In the genomic region with DNA sequence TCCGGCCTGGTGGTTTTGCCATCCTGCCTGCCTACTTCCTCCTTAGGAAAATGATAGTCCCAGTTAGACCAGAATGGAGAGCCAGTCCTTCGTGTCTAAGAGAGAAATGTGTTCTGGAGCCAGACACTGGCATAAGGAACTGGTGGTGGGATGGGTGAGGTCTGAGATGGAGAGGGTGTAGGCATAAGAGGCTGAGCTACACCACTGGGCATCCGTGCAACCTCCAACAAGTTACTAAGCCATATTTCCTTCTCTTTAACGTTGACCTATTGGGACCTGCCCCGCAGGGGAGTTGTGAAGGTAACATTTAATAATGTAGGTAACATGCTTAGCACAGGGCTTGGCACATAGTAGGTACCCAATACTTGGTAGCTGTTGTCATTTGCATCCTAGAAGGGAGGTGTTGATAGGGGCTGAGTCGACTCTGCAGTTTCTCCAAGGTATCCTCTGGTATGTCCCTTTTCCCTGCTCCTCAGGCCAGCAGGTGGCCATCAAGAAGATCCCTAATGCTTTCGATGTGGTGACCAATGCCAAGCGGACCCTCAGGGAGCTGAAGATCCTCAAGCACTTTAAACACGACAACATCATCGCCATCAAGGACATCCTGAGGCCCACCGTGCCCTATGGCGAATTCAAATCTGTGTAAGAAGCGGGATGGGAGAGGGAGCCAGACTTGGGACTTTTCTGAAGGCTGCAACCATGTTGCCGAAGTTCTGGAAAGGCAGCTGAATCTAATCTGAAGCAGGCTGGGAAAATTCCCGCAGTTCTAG, we compare ENCODE assay signal across 9 cellular contexts. TPM values are rescaled to one million over a fixed set of nuclear protein-coding genes. Genes with fewer than 3 reads are reported as not detected.
DNase-seq lines count a peak whose midpoint lies in the region; ATAC-seq and TF ChIP-seq lines count a peak whose summit lies in the region.
"Had no signal": no experiment of that assay in that cellular context is flagged by ENCODE, and none has a peak within 500 bp of the region (broad histone marks: within the 10 kb centered on the region; RNA-seq: fewer than 3 reads in every experiment).

No MANE protein-coding gene starts in this region.

- peaks cover 11% of the 10 kb centered on the region for H3K4me1 Mint-ChIP-seq in activated T-cell treated with anti-CD3 and anti-CD28 coated beads, Interleukin-2, amount 50 U/mL, for 4 hours (ENCODE audit: low read depth)

- H3K36me3 Mint-ChIP-seq in activated T-cell treated with anti-CD3 and anti-CD28 coated beads, Interleukin-2, amount 50 U/mL, for 4 hours (ENCODE audit: insufficient read depth), result peaks cover 18% of the 10 kb centered on the region

- in situ Hi-C loops in astrocyte of the spinal cord (cut with HindIII; ENCODE audit: low sequenced_read_pairs) (no loop called here), transverse colon (cut with MboI; ENCODE audit: low pct_ligation_motif_present in 1 of 4, low pct_unique_long_range_greater_than_20kb in 1 of 4, low sequenced_read_pairs in 3 of 4) (no loop called here)

- intact Hi-C loops in lower lobe of right lung (cut with DNase I), result no loop called here
- intact Hi-C loops in transverse colon (cut with DNase I; ENCODE audit: low total_unique reads), result no loop called here

- no peaks in the 10 kb centered on the region for H3K27me3 ChIP-seq in lower lobe of right lung (ENCODE audit: low read depth)
- no peaks in the 10 kb centered on the region for H3K27me3 ChIP-seq in transverse colon

- DNase-seq in activated T-cell treated with anti-CD3 and anti-CD28 coated beads, Interleukin-2, amount 50 U/mL, for 4 hours, result no peak
- DNase-seq in activated T-cell treated with anti-CD3 and anti-CD28 coated beads, Interleukin-2, amount 50 U/mL, for 1 hour, result no peak
- DNase-seq in astrocyte of the spinal cord (ENCODE audit: low read depth, low spot score), result no peak
- DNase-seq in lower lobe of right lung, result no peak
- no peak for DNase-seq in transverse colon
- DNase-seq in NCI-H2081 treated with DMSO at 0.1 percent for 48 hours (lab: John Stamatoyannopoulos, UW), result no peak
- no peak for DNase-seq in NK-92 treated with Interleukin-12 subunit alpha and Interleukin-12 subunit beta, amount 100 ng/mL, for 24 hours (lab: John Stamatoyannopoulos, UW)
- no peak for DNase-seq in NCI-H1048 (lab: John Stamatoyannopoulos, UW)
- DNase-seq: Kasumi-1 had no signal

- no peak for TF ChIP-seq POLR2A in transverse colon (IDR thresholded peaks at IDR 0.05)

- TF ChIP-seq EP300 in transverse colon (IDR thresholded peaks at IDR 0.05; ENCODE audit: low read depth), result no peak

- H3K9me3 ChIP-seq in lower lobe of right lung, result no peaks in the 10 kb centered on the region
- no peaks in the 10 kb centered on the region for H3K9me3 ChIP-seq in transverse colon

- H3K36me3 ChIP-seq in lower lobe of right lung (peaks cover 45% of the 10 kb centered on the region), transverse colon (peaks cover 0 to 18% (median 7%) of the 10 kb centered on the region in 4 donors)

- WGBS in transverse colon (ENCODE audit: low coverage in 1 of 2), 2 donors, result 75% methylated on average over 15 of the region's 15 CpGs; no CpG with 5 or more reads in 1 of the 2 donors

- H3K27me3 Mint-ChIP-seq in activated T-cell treated with anti-CD3 and anti-CD28 coated beads, Interleukin-2, amount 50 U/mL, for 4 hours (ENCODE audit: low read depth), result no peaks in the 10 kb centered on the region

- peak overlapping the region; percentile 99 for H3K27ac ChIP-seq in lower lobe of right lung
- peak overlapping the region; percentile 91 to 98 (median 95) for H3K27ac ChIP-seq in transverse colon

- H3K4me1 ChIP-seq in lower lobe of right lung (peaks cover 42% of the 10 kb centered on the region), transverse colon (peaks cover 18 to 44% (median 35%) of the 10 kb centered on the region in 4 donors)

- ATAC-seq in activated T-cell treated with anti-CD3 and anti-CD28 coated beads, Interleukin-2, amount 50 U/mL, for 4 hours, result no peak
- no peak for ATAC-seq in lower lobe of right lung

- TF ChIP-seq CTCF in astrocyte of the spinal cord (IDR thresholded peaks at IDR 0.05; ENCODE audit: low read depth, low read length) (no peak), lower lobe of right lung (IDR thresholded peaks at IDR 0.05) (no peak), transverse colon (IDR thresholded peaks at IDR 0.05) (no peak)

- no peaks in the 10 kb centered on the region for H3K9me3 Mint-ChIP-seq in activated T-cell treated with anti-CD3 and anti-CD28 coated beads, Interleukin-2, amount 50 U/mL, for 4 hours

- peak overlapping the region; percentile 99 for H3K4me3 Mint-ChIP-seq in activated T-cell treated with anti-CD3 and anti-CD28 coated beads, Interleukin-2, amount 50 U/mL, for 4 hours

- H3K4me3 ChIP-seq in astrocyte of the spinal cord (ENCODE audit: low read depth, low read length) (peak overlapping the region; percentile 87), lower lobe of right lung (peak overlapping the region; percentile 98), transverse colon (peak overlapping the region; percentile 73 to 90 (median 84))

RNA-seq across cellular contexts. Expression of gene MAPK7, which starts 1.2 kb away (rescaled TPM):
- 10 to 100 TPM; 10.9 to 12.7 (median 12.1) TPM for total RNA-seq in activated T-cell treated with anti-CD3 and anti-CD28 coated beads, Interleukin-2, amount 50 U/mL, for 4 hours
- total RNA-seq in lower lobe of right lung (22.2 TPM), transverse colon (100 to 1,000 TPM in 1 of 4 donors, 10 to 100 TPM in 3; 15.3 to 112 (median 48.3) TPM)

RNA-seq across cellular contexts. Expression of gene MFAP4, which starts 7.5 kb away (rescaled TPM):
- total RNA-seq in activated T-cell treated with anti-CD3 and anti-CD28 coated beads, Interleukin-2, amount 50 U/mL, for 4 hours, result under 1 TPM; 0.13 to 0.48 (median 0.30) TPM
- total RNA-seq in lower lobe of right lung, result 179 TPM
- 10 to 100 TPM; 39.7 to 67.3 (median 51.5) TPM for total RNA-seq in transverse colon

RNA-seq across cellular contexts. Expression of gene B9D1, which starts 17.0 kb away (rescaled TPM):
- total RNA-seq in activated T-cell treated with anti-CD3 and anti-CD28 coated beads, Interleukin-2, amount 50 U/mL, for 4 hours, result 1 to 10 TPM; 5.4 to 7.6 (median 6.6) TPM
- 11.3 TPM for total RNA-seq in lower lobe of right lung
- 10 to 100 TPM in 2 of 4 donors, 1 to 10 TPM in 2; 6.0 to 17.6 (median 9.5) TPM for total RNA-seq in transverse colon

RNA-seq across cellular contexts. Expression of gene RNF112, which starts 31.5 kb away (rescaled TPM):
- under 1 TPM in 2 of 3 donors, not detected in 1; 0.18 to 0.30 TPM for total RNA-seq in activated T-cell treated with anti-CD3 and anti-CD28 coated beads, Interleukin-2, amount 50 U/mL, for 4 hours
- total RNA-seq in lower lobe of right lung (1.8 TPM), transverse colon (1 to 10 TPM; 2.2 to 7.2 (median 3.9) TPM)

Comparison
In these comparisons a context has a peak if more than half of its experiments do, and no peak if none do; other contexts are left out.
1. RNA of gene MFAP4, which starts 7.5 kb away (total RNA-seq): 179 TPM in lower lobe of right lung (single experiment) and 39.7 to 67.3 TPM in transverse colon; 0.13 to 0.48 TPM in activated T-cell treated with anti-CD3 and anti-CD28 coated beads, Interleukin-2, amount 50 U/mL, for 4 hours; every median in the first group is over 10 times any median in the second.
2. Peak in every context shown above with its lines, with median percentiles within 50 percentile points of each other: H3K4me3 ChIP-seq.